In the genomic region with DNA sequence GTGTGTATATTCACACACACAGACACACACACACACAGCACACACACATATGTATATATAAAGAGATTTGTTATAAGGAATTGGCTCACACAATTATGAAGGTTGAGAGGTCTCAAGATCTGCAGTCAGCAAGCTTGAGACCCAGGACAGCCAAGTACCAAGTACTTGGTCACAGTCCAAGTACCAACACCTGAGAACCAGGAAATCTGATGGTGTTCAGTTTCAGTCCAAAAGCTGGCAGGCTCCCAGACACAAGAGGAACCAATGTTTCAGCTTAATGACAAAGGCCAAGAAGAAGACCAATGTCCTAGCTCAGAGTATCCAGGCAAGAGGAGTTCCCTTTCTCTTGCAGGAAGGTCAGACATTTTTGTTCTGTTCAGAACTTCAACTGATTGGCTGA, we compare ENCODE assay signal across 17 cellular contexts.
"Had no signal": no experiment of that assay in that cellular context is flagged by ENCODE, and none has a peak within 500 bp of the region (broad histone marks: within the 10 kb centered on the region; RNA-seq: fewer than 3 reads in every experiment).

No MANE protein-coding gene starts in this region.

- H3K4me1 ChIP-seq: right atrium auricular region, transverse colon had no signal

- H3K4me3 ChIP-seq: coronary artery, mucosa of descending colon, right atrium auricular region, transverse colon had no signal

- H3K36me3 ChIP-seq: right atrium auricular region, transverse colon had no signal

- H3K27me3 ChIP-seq: right atrium auricular region, transverse colon had no signal

- ATAC-seq: activated CD8-positive, alpha-beta T cell treated with anti-CD3 and anti-CD28 coated beads, Interleukin-2, amount 10 ng/mL, durations not matched to agents 7 days and 5 days; activated naive CD4-positive, alpha-beta T cell treated with anti-CD3 and anti-CD28 coated beads, Interleukin-2, amount 50 U/mL, for 72 hours; activated T-cell treated with anti-CD3 and anti-CD28 coated beads, Interleukin-2, amount 50 U/mL, for 72 hours; esophagus mucosa; mucosa of descending colon; stimulated activated naive B cell treated with anti-CD40 and anti-IgM and Interleukin-4, amounts not matched to agents 10 μg/mL and 1 μg/mL and 100 μg/mL, for 72 hours had no signal

- H3K27ac ChIP-seq: coronary artery, right atrium auricular region, transverse colon had no signal

- DNase-seq: activated B cell treated with CpG ODN at 0.5 μM for 24 hours; activated CD4-positive, alpha-beta T cell treated with anti-CD3 and anti-CD28 coated beads, Interleukin-2, amount 10 ng/mL, durations not matched to agents 24 days and 14 days; activated CD8-positive, alpha-beta memory T cell treated with anti-CD3 and anti-CD28 coated beads, Interleukin-2, amount 50 U/mL, for 4 hours; activated CD8-positive, alpha-beta T cell treated with anti-CD3 and anti-CD28 coated beads, Interleukin-2, amount 10 ng/mL, durations not matched to agents 7 days and 5 days; activated gamma-delta T cell; activated T-cell treated with anti-CD3 and anti-CD28 coated beads, Interleukin-2, amount 50 U/mL, for 72 hours; islet precursor cell; mucosa of descending colon; nucleus accumbens; stimulated activated CD4-positive, alpha-beta T cell treated with anti-CD3 and anti-CD28 coated beads, Interleukin-15, amount 100 ng/mL, for 24 hours; stimulated activated CD4-positive, alpha-beta T cell treated with anti-CD3 and anti-CD28 coated beads, Interleukin-4, amount 100 ng/mL, for 1 hour; stimulated activated naive B cell treated with anti-CD40 and anti-IgM and Interleukin-4, amounts not matched to agents 10 μg/mL and 1 μg/mL and 100 μg/mL, for 72 hours; transverse colon had no signal

- H3K9me3 ChIP-seq: mucosa of descending colon, right atrium auricular region, transverse colon had no signal
